21 cellular contexts compared by ENCODE assay signal in genomic region chr14:30998100-30998706, GRCh38. TPM values are rescaled to one million over a fixed set of nuclear protein-coding genes. Genes with fewer than 3 reads are reported as not detected.
DNase-seq lines count a peak whose midpoint lies in the region; ATAC-seq, FAIRE-seq and TF ChIP-seq lines count a peak whose summit lies in the region.
"Had no signal": no experiment of that assay in that cellular context is flagged by ENCODE, and none has a peak within 500 bp of the region (broad histone marks: within the 10 kb centered on the region; RNA-seq: fewer than 3 reads in every experiment).

No MANE protein-coding gene starts in this region.

- H3K27me3 Mint-ChIP-seq in MCF 10A (ENCODE audit: insufficient read depth, unreplicated experiment) = no peaks in the 10 kb centered on the region
- H3K27me3 Mint-ChIP-seq: B cell; CD4-positive, alpha-beta T cell had no signal

- peak overlapping the region; percentile 4 for H3K4me2 ChIP-seq in mammary epithelial cell (ENCODE audit: insufficient read depth, low read depth, low read length)
- no peak overlapping the region for H3K4me2 ChIP-seq in GM12878 (ENCODE audit: control insufficient read depth, insufficient read depth)

- H3K4me1 ChIP-seq in mammary epithelial cell (ENCODE audit: insufficient read depth, low read length) (peaks cover 25% of the 10 kb centered on the region), GM12878 (ENCODE audit: control insufficient read depth, insufficient read depth, low read length) (peaks cover 9% of the 10 kb centered on the region; the same call in 1 of the 2 replicates), foreskin keratinocyte (peaks cover 26% of the 10 kb centered on the region)

- H3K27ac Mint-ChIP-seq in MCF 10A (ENCODE audit: low read depth, unreplicated experiment) = no peak overlapping the region
- H3K27ac Mint-ChIP-seq: B cell; CD4-positive, alpha-beta T cell had no signal

- no peak for FAIRE-seq in GM12878 (lab: Jason Lieb, UNC)
- FAIRE-seq: G401.6, GM18507 had no signal

- H3K4me3 Mint-ChIP-seq in MCF 10A (ENCODE audit: unreplicated experiment) = no peak overlapping the region
- H3K4me3 Mint-ChIP-seq: B cell; CD4-positive, alpha-beta T cell had no signal

- H3K36me3 ChIP-seq in mammary epithelial cell (ENCODE audit: insufficient read depth, low read length) (peaks cover 4% of the 10 kb centered on the region), GM12878 (ENCODE audit: control insufficient read depth in 2 of 2, insufficient read depth in 2 of 2, low read length in 1 of 2) (0 out of 4 replicates have a peak, but pooled peaks cover 0 to 10% of the 10 kb centered on the region in 2 experiments), MG63 (0 out of 2 replicates have a peak, but pooled peaks cover 3% of the 10 kb centered on the region)

- peaks cover 36% of the 10 kb centered on the region for H3K36me3 Mint-ChIP-seq in MCF 10A (ENCODE audit: insufficient read depth, unreplicated experiment)

- TF ChIP-seq RAD21 in GM12878 (IDR thresholded peaks at IDR 0.05; ENCODE audit: insufficient read depth, low read depth, low read length) = no peak

- BruUV-seq in mammary epithelial cell (replicated peaks; lab: Mats Ljungman, UMichigan) (no TSS peak), MCF 10A (replicated peaks; lab: Mats Ljungman, UMichigan) (no TSS peak), GM12878 (replicated peaks; lab: Mats Ljungman, UMichigan) (no TSS peak)

- WGBS in mammary epithelial cell (ENCODE audit: low coverage, missing lambda C conversion rate) = 100% methylated on average over 1 of the region's 1 CpG
- WGBS in GM12878 (ENCODE audit: insufficient coverage, insufficient replicate concordance, low lambda C conversion rate, missing lambda C conversion rate) = 100% methylated on average over 1 of the region's 1 CpG

- dilution Hi-C loops in mammary epithelial cell (cut with HindIII; ENCODE audit: low sequenced_read_pairs) = loop anchor here (5.0 kb wide), 1 partner anchor 59 kb away; no protein-coding TSS in a partner anchor

- TF ChIP-seq EP300 in GM12878 (IDR thresholded peaks at IDR 0.05; ENCODE audit: borderline replicate concordance in 1 of 2, control insufficient read depth in 1 of 2, low read depth in 2 of 2, low read length in 2 of 2) = no peak

- no peak overlapping the region for H3K4me3 ChIP-seq in mammary epithelial cell (replicated peaks in 1 of 3; ENCODE audit: insufficient read depth in 1 of 3, low read depth in 2 of 3, low read length in 3 of 3)
- H3K4me3 ChIP-seq in GM12878 = no peak overlapping the region
- H3K4me3 ChIP-seq in MG63 = no peak overlapping the region
- H3K4me3 ChIP-seq: GM23248 had no signal

- H3K27ac ChIP-seq in mammary epithelial cell (ENCODE audit: insufficient read depth, low read depth, low read length) = peak overlapping the region; percentile 35
- H3K27ac ChIP-seq in GM12878 (ENCODE audit: control insufficient read depth, insufficient read depth) = no peak overlapping the region
- H3K27ac ChIP-seq in foreskin keratinocyte = no peak overlapping the region
- H3K27ac ChIP-seq: 22Rv1, GM23248 had no signal

- H3K9me3 ChIP-seq in mammary epithelial cell (replicated peaks; ENCODE audit: insufficient read depth, low read length) (peaks cover 7% of the 10 kb centered on the region), GM12878 (replicated peaks; ENCODE audit: control insufficient read depth, insufficient read depth, low read length) (peaks cover 8% of the 10 kb centered on the region), MG63 (peaks cover 10% of the 10 kb centered on the region; the same call in 1 of the 2 replicates)

- no peak for ATAC-seq in GM12878
- peak; percentile 88 for ATAC-seq in foreskin keratinocyte

- H2AFZ ChIP-seq in mammary epithelial cell (ENCODE audit: low read depth, low read length) (no peak overlapping the region), GM12878 (ENCODE audit: control insufficient read depth, low read depth, low read length) (no peak overlapping the region)
- H2AFZ ChIP-seq: GM23248 had no signal

- no peaks in the 10 kb centered on the region for H3K9me3 Mint-ChIP-seq in MCF 10A (ENCODE audit: unreplicated experiment)

- POLR2A ChIA-PET in MCF 10A (lab: Yijun Ruan, JAX) = interaction anchor here (0.6 to 1.8 kb wide), 2 partner anchors 12 to 28 kb away, joined by 3 to 7 read pairs; partner anchors contain the start of gene STRN3
- POLR2A ChIA-PET in GM12878 (lab: Charles Lee) = interaction anchor here (0.6 kb wide), 1 partner anchor 85 kb away, joined by 4 read pairs; no protein-coding TSS in a partner anchor

- H4K20me1 ChIP-seq in mammary epithelial cell (ENCODE audit: insufficient read depth, low read length) = peaks cover 6% of the 10 kb centered on the region
- peaks cover 5% of the 10 kb centered on the region; the same call in 1 of the 2 replicates for H4K20me1 ChIP-seq in GM12878 (ENCODE audit: control insufficient read depth, insufficient read depth)

- no peak for TF ChIP-seq CTCF in mammary epithelial cell (conservative IDR thresholded peaks at IDR 0.05 in 1 of 2, IDR thresholded peaks at IDR 0.05 in 1 of 2; ENCODE audit: extremely low read depth in 1 of 2, insufficient read depth in 1 of 2, low read depth in 1 of 2, low read length in 2 of 2)
- no peak for TF ChIP-seq CTCF in MCF 10A (IDR thresholded peaks at IDR 0.05; ENCODE audit: unreplicated experiment)
- TF ChIP-seq CTCF in GM12878 (IDR thresholded peaks at IDR 0.05 in 2 of 3, conservative IDR thresholded peaks at IDR 0.05 in 1 of 3; ENCODE audit: control insufficient read depth in 2 of 3, extremely low read depth in 1 of 3, insufficient read depth in 1 of 3, low read depth in 3 of 3, low read length in 3 of 3) = no peak
- TF ChIP-seq CTCF in foreskin keratinocyte (conservative IDR thresholded peaks at IDR 0.05) = peak; percentile 27

- intact Hi-C loops in mammary epithelial cell (cut with micrococcal nuclease) = no loop called here
- intact Hi-C loops in MCF 10A (cut with micrococcal nuclease) = no loop called here
- intact Hi-C loops in GM12878 (cut with micrococcal nuclease; ENCODE audit: unreplicated experiment) = no loop called here

- H3K4me1 Mint-ChIP-seq in MCF 10A (ENCODE audit: insufficient read depth, unreplicated experiment) = peaks cover 10% of the 10 kb centered on the region

- SMC1A ChIA-PET in GM12878 (lab: Charles Lee; ENCODE audit: uncharacterized antibody, unreplicated experiment) = interaction anchor here (0.9 to 1.4 kb wide), 4 partner anchors 11 to 26 kb away, joined by 3 to 4 read pairs (median 3); no protein-coding TSS in a partner anchor

- H3K79me2 ChIP-seq in mammary epithelial cell (ENCODE audit: insufficient read depth, low read length) (peaks cover 95% of the 10 kb centered on the region), GM12878 (ENCODE audit: control insufficient read depth, insufficient read depth, low read length) (peaks cover 40% of the 10 kb centered on the region)

- RAD21 ChIA-PET in GM12878 (lab: Charles Lee; ENCODE audit: unreplicated experiment) = interaction anchor here (1.1 kb wide), 1 partner anchor 85 kb away, joined by 3 read pairs; no protein-coding TSS in a partner anchor

- TF ChIP-seq POLR2A in GM12878 (IDR thresholded peaks at IDR 0.05; ENCODE audit: low read depth, low read length) = no peak

- H3K27me3 ChIP-seq in mammary epithelial cell (ENCODE audit: insufficient read depth, low read length) (no peaks in the 10 kb centered on the region), GM12878 (replicated peaks in 1 of 2; ENCODE audit: control insufficient read depth in 2 of 2, insufficient read depth in 2 of 2, low read length in 1 of 2) (no peaks in the 10 kb centered on the region), foreskin keratinocyte (no peaks in the 10 kb centered on the region), MG63 (no peaks in the 10 kb centered on the region)

- DNase-seq in mammary epithelial cell (peak; percentile 71), MCF 10A (ENCODE audit: unreplicated experiment) (no peak), GM12878 (ENCODE audit: low read depth, low spot score) (no peak), foreskin keratinocyte (peak; percentile 85 to 95), HPDE6-E6E7 (ENCODE audit: extremely low spot score) (no peak), NCI-H2029 (lab: John Stamatoyannopoulos, UW) (no peak), MG63 (no peak), SW480 (ENCODE audit: low spot score) (no peak)
- DNase-seq: CD4-positive, alpha-beta T cell; DMS53; GM23248; NCI-H1417 treated with DMSO at 0.1 percent for 48 hours; NCI-H1930; NCI-H2171; NCI-H446; NK-92 treated with Interleukin-12 subunit alpha and Interleukin-12 subunit beta, amount 100 ng/mL, for 24 hours; OCI-M1 had no signal

- H3K9ac ChIP-seq in mammary epithelial cell (ENCODE audit: insufficient read depth, low read length) (peak overlapping the region; percentile 1), GM12878 (ENCODE audit: control insufficient read depth, insufficient read depth, low read length) (no peak overlapping the region)
- H3K9ac ChIP-seq: GM23248 had no signal

- CTCF ChIA-PET in mammary epithelial cell (lab: Charles Lee; ENCODE audit: low non-redundant PET) = no interaction called here
- CTCF ChIA-PET in MCF 10A (lab: Yijun Ruan, JAX) = interaction anchor here (0.7 to 1.1 kb wide), 6 partner anchors 8 to 91 kb away, joined by 3 to 4 read pairs (median 3); no protein-coding TSS in a partner anchor
- CTCF ChIA-PET in GM12878 (lab: Yijun Ruan, JAX) = interaction anchor here (1.2 to 1.5 kb wide), 2 partner anchors 11 to 84 kb away, joined by 3 to 5 read pairs; no protein-coding TSS in a partner anchor

- in situ Hi-C loops in mammary epithelial cell (cut with MboI; ENCODE audit: low sequenced_read_pairs in 2 of 2) = no loop called here
- in situ Hi-C loops in GM12878 (cut with MboI) = no loop called here

RNA-seq across cellular contexts. Expression of gene AP4S1, which starts 27.2 kb away (rescaled TPM):
- total RNA-seq in mammary epithelial cell (1 to 10 TPM; 3.2 to 5.3 TPM), MCF 10A (2022) (13.4 TPM in 2 replicates), GM12878 (2014; rRNA removed) (4.3 and 5.1 TPM in 2 replicates), GM12878 (2014; rRNA removed; fragmentation: Illumina TruSeq; extraction: Trizol) (6.3 and 6.5 TPM in 2 replicates), GM12878 (2021) (3.8 and 5.5 TPM in 2 replicates), foreskin keratinocyte (5.5 and 5.7 TPM in 2 replicates)
- polyA plus RNA-seq in mammary epithelial cell (3.9 TPM), GM12878 (2011; rRNA removed) (3.6 and 6.9 TPM in 2 replicates), GM12878 (2014; fragmentation: Illumina TruSeq; extraction: Trizol) (5.6 and 8.1 TPM in 2 replicates), GM12878 (2014; fragmentation: Nextera tagmentation; extraction: Ambion mirVana) (1 to 10 TPM; 5.3 to 5.7 TPM), GM12878 (2014; rRNA removed) (2.9 and 6.3 TPM in 2 replicates), GM12878 (2016; fragmentation: Nextera tagmentation; extraction: Ambion mirVana) (1 to 10 TPM; 8.8 to 9.0 TPM), foreskin keratinocyte (5.1 and 6.0 TPM in 2 replicates)
- 5.5 TPM for polyA minus RNA-seq in mammary epithelial cell
- 7.1 and 10.2 TPM in 2 replicates for total RNA-seq in GM12878 (2013; cell fraction: nucleolus; rRNA removed)
- 2.4 TPM for polyA plus RNA-seq in GM12878 (2011; ENCODE audit: low read depth)
- 1.1 and 1.5 TPM in 2 replicates for polyA plus RNA-seq in GM12878 (2011; cell fraction: cytosol; rRNA removed)
- 1.2 and 1.4 TPM in 2 replicates for polyA plus RNA-seq in GM12878 (2011; cell fraction: nucleus; rRNA removed)
- 2.4 and 4.5 TPM in 2 replicates for polyA plus RNA-seq in GM12878 (2012)
- polyA minus RNA-seq in GM12878 (2011; rRNA and poly(A)+ RNA removed) = 2.3 and 4.2 TPM in 2 replicates
- 0.27 and 2.2 TPM in 2 replicates for polyA minus RNA-seq in GM12878 (2011; cell fraction: cytosol; rRNA and poly(A)+ RNA removed)
- 1.1 and 4.3 TPM in 2 replicates for polyA minus RNA-seq in GM12878 (2011; cell fraction: nucleus; rRNA and poly(A)+ RNA removed)
- 1.9 and 11.8 TPM in 2 replicates for total RNA-seq in MG63 (2014; rRNA removed; shearing (Covaris generic); ENCODE audit: low replicate concordance)

RNA-seq across cellular contexts. Expression of gene STRN3, which starts 28.0 kb away (rescaled TPM):
- total RNA-seq in mammary epithelial cell (10 to 100 TPM; 52.9 to 76.8 TPM), MCF 10A (2022) (36.6 and 40.7 TPM in 2 replicates), GM12878 (2014; rRNA removed) (17.9 and 21.8 TPM in 2 replicates), GM12878 (2014; rRNA removed; fragmentation: Illumina TruSeq; extraction: Trizol) (27.9 and 28.0 TPM in 2 replicates), GM12878 (2021) (17.0 and 17.4 TPM in 2 replicates), foreskin keratinocyte (35.8 and 40.7 TPM in 2 replicates)
- polyA plus RNA-seq in mammary epithelial cell (15.1 TPM), GM12878 (2011; rRNA removed) (17.8 and 29.9 TPM in 2 replicates), GM12878 (2014; fragmentation: Illumina TruSeq; extraction: Trizol) (12.3 and 16.5 TPM in 2 replicates), GM12878 (2014; fragmentation: Nextera tagmentation; extraction: Ambion mirVana) (10 to 100 TPM in 1 of 2 experiments, 1 to 10 TPM in 1; 7.8 to 14.0 TPM), GM12878 (2014; rRNA removed) (9.2 and 12.3 TPM in 2 replicates), GM12878 (2016; fragmentation: Nextera tagmentation; extraction: Ambion mirVana) (10 to 100 TPM; 13.2 to 14.3 TPM), foreskin keratinocyte (6.5 and 8.1 TPM in 2 replicates)
- 47.3 TPM for polyA minus RNA-seq in mammary epithelial cell
- 70.4 and 72.0 TPM in 2 replicates for total RNA-seq in GM12878 (2013; cell fraction: nucleolus; rRNA removed)
- 3.2 TPM for polyA plus RNA-seq in GM12878 (2011; ENCODE audit: low read depth)
- 6.6 and 7.2 TPM in 2 replicates for polyA plus RNA-seq in GM12878 (2011; cell fraction: cytosol; rRNA removed)
- 17.3 and 20.1 TPM in 2 replicates for polyA plus RNA-seq in GM12878 (2011; cell fraction: nucleus; rRNA removed)
- polyA plus RNA-seq in GM12878 (2012) = 5.7 and 9.2 TPM in 2 replicates
- 23.0 and 45.6 TPM in 2 replicates for polyA minus RNA-seq in GM12878 (2011; rRNA and poly(A)+ RNA removed)
- polyA minus RNA-seq in GM12878 (2011; cell fraction: cytosol; rRNA and poly(A)+ RNA removed) = 8.6 and 12.4 TPM in 2 replicates
- 21.3 and 38.5 TPM in 2 replicates for polyA minus RNA-seq in GM12878 (2011; cell fraction: nucleus; rRNA and poly(A)+ RNA removed)
- total RNA-seq in MG63 (2014; rRNA removed; shearing (Covaris generic); ENCODE audit: low replicate concordance) = 17.7 and 20.4 TPM in 2 replicates

Comparison
In these comparisons a context has a peak if more than half of its experiments do, and no peak if none do; other contexts are left out.
1. DNase-seq: peak in mammary epithelial cell (single experiment) and foreskin keratinocyte (2 of 2); none in MCF 10A (single experiment), GM12878 (single experiment), HPDE6-E6E7 (single experiment), NCI-H2029 (single experiment), MG63 (single experiment) and SW480 (single experiment).